Comparison of ENCODE assay signal across 2 cellular contexts in genomic region chr12:26068503-26068902, GRCh38.
TF ChIP-seq lines count a peak whose summit lies in the region.

No MANE protein-coding gene starts in this region.

TF ChIP-seq in GM23338, 12 proteins besides CTCF, POLR2A, EP300 and RAD21 (continued from another document):
- TF ChIP-seq REST (IDR thresholded peaks at IDR 0.05; ENCODE audit: unreplicated experiment) (no peak), ETS1 (IDR thresholded peaks at IDR 0.05) (no peak)

TF ChIP-seq in HEK293, 187 proteins besides CTCF, POLR2A, EP300 and RAD21 (continued from another document):
- TF ChIP-seq REST (tag by site-specific recombination; IDR thresholded peaks at IDR 0.05) = 0 out of 2 replicates have a peak, but pooled peaks have one; percentile 38
